In genomic region chr4:150582101-150582565, GRCh38 we compare ENCODE assay signal across 1 cellular context.
TF ChIP-seq lines count a peak whose summit lies in the region.

Gene MAB21L2, plus strand, starts transcription at chr4:150582151. Its CDS starts 879 bp downstream, at chr4:150583030.

TF ChIP-seq in IMR-90, 13 proteins besides CTCF, POLR2A, EP300 and RAD21:
- no peak for TF ChIP-seq FOS (IDR thresholded peaks at IDR 0.05; ENCODE audit: low read depth, low read length)
- TF ChIP-seq MAFK (IDR thresholded peaks at IDR 0.05; ENCODE audit: low read depth, low read length) = no peak
- TF ChIP-seq RCOR1 (IDR thresholded peaks at IDR 0.05; ENCODE audit: insufficient replicate concordance, low read length) = no peak
- TF ChIP-seq CHD1 (IDR thresholded peaks at IDR 0.05; ENCODE audit: low read depth, low read length) = no peak
- TF ChIP-seq SMC3 (IDR thresholded peaks at IDR 0.05; ENCODE audit: low read depth, low read length) = no peak
- no peak for TF ChIP-seq MXI1 (IDR thresholded peaks at IDR 0.05; ENCODE audit: borderline replicate concordance, low read depth, low read length)
- no peak for TF ChIP-seq BHLHE40 (IDR thresholded peaks at IDR 0.05; ENCODE audit: low read depth, low read length)
- no peak for TF ChIP-seq USF2 (IDR thresholded peaks at IDR 0.05; ENCODE audit: low read depth, low read length)
- no peak for TF ChIP-seq MAZ (IDR thresholded peaks at IDR 0.05; ENCODE audit: borderline replicate concordance, low read depth, low read length)
- no peak for TF ChIP-seq RFX5 (IDR thresholded peaks at IDR 0.05; ENCODE audit: low read depth, low read length)
